Comparison of ENCODE assay signal across 8 cellular contexts in genomic region chr7:40329601-40330153, GRCh38.
DNase-seq lines count a peak whose midpoint lies in the region; ATAC-seq and TF ChIP-seq lines count a peak whose summit lies in the region.

No MANE protein-coding gene starts in this region.

- H3K27ac Mint-ChIP-seq in activated CD4-positive, alpha-beta T cell treated with anti-CD3 and anti-CD28 coated beads, Interleukin-2, amount 10 ng/mL, durations not matched to agents 7 days and 5 days: no peak overlapping the region

- H3K9me3 ChIP-seq in SK-N-MC (ENCODE audit: low read depth, low read length): no peaks in the 10 kb centered on the region
- H3K9me3 ChIP-seq in osteoblast (ENCODE audit: low read depth, low read length): no peaks in the 10 kb centered on the region

- H3K4me3 Mint-ChIP-seq in activated CD4-positive, alpha-beta T cell treated with anti-CD3 and anti-CD28 coated beads, Interleukin-2, amount 10 ng/mL, durations not matched to agents 7 days and 5 days: no peak overlapping the region

- no peaks in the 10 kb centered on the region for H3K36me3 Mint-ChIP-seq in activated CD4-positive, alpha-beta T cell treated with anti-CD3 and anti-CD28 coated beads, Interleukin-2, amount 10 ng/mL, durations not matched to agents 7 days and 5 days (ENCODE audit: low read depth)

- no peak overlapping the region for H3K4me3 ChIP-seq in BJ (ENCODE audit: low read depth, low read length)
- H3K4me3 ChIP-seq in LNCaP clone FGC (ENCODE audit: low read depth, low read length): no peak overlapping the region
- no peak overlapping the region for H3K4me3 ChIP-seq in SK-N-MC
- H3K4me3 ChIP-seq in fibroblast of mammary gland (ENCODE audit: control insufficient read depth, low read depth, low read length): no peak overlapping the region
- H3K4me3 ChIP-seq in osteoblast (ENCODE audit: insufficient read depth, low read length): no peak overlapping the region

- H3K27ac ChIP-seq in SK-N-MC (no peak overlapping the region), osteoblast (ENCODE audit: low read depth, low read length) (peak overlapping the region; percentile 24)

- no peak overlapping the region for H3K9ac ChIP-seq in SK-N-MC (ENCODE audit: insufficient read length)

- peak; percentile 49 for ATAC-seq in GM18873 (IDR thresholded peaks at IDR 0.05; ENCODE audit: low FRiP score, unreplicated experiment)
- ATAC-seq in GM19467 (IDR thresholded peaks at IDR 0.05; ENCODE audit: unreplicated experiment): no peak

- H3K36me3 ChIP-seq in BJ (ENCODE audit: control insufficient read depth, insufficient read depth, low read length): no peaks in the 10 kb centered on the region
- no peaks in the 10 kb centered on the region for H3K36me3 ChIP-seq in SK-N-MC (ENCODE audit: insufficient read depth, low read length)
- H3K36me3 ChIP-seq in osteoblast (ENCODE audit: insufficient read depth, low read length): no peaks in the 10 kb centered on the region

- DNase-seq in BJ (ENCODE audit: low read depth) (peak; percentile 31), LNCaP clone FGC (ENCODE audit: low read depth) (peak; percentile 50), SK-N-MC (ENCODE audit: low read depth, low spot score) (peak; percentile 34), fibroblast of mammary gland (ENCODE audit: low read depth) (peak; percentile 73), osteoblast (ENCODE audit: insufficient read length, low spot score, missing footprints) (no peak)
- no peak for DNase-seq in activated CD4-positive, alpha-beta T cell treated with anti-CD3 and anti-CD28 coated beads, Interleukin-2, amount 10 ng/mL, durations not matched to agents 7 days and 5 days

- POLR2A ChIA-PET in BJ (lab: Charles Lee): no interaction called here
- POLR2A ChIA-PET in activated CD4-positive, alpha-beta T cell treated with anti-CD3 and anti-CD28 coated beads, Interleukin-2, amount 10 ng/mL, durations not matched to agents 7 days and 5 days (lab: Charles Lee): no interaction called here

- TF ChIP-seq CTCF in BJ (IDR thresholded peaks at IDR 0.05; ENCODE audit: insufficient read depth, low read depth, low read length) (peak; percentile 59), LNCaP clone FGC (IDR thresholded peaks at IDR 0.05; ENCODE audit: control insufficient read depth, extremely low read depth, insufficient read depth) (peak; percentile 69), fibroblast of mammary gland (conservative IDR thresholded peaks at IDR 0.05; ENCODE audit: control insufficient read depth, insufficient read depth, low read depth, low read length) (peak; percentile 74), osteoblast (IDR thresholded peaks at IDR 0.05; ENCODE audit: extremely low read depth, low read depth, low read length) (peak; percentile 72)

- H3K27me3 Mint-ChIP-seq in activated CD4-positive, alpha-beta T cell treated with anti-CD3 and anti-CD28 coated beads, Interleukin-2, amount 10 ng/mL, durations not matched to agents 7 days and 5 days: no peaks in the 10 kb centered on the region

- peaks cover 13% of the 10 kb centered on the region for H3K4me1 ChIP-seq in osteoblast (ENCODE audit: insufficient read depth, low read length)

- peak overlapping the region; percentile 68 for H2AFZ ChIP-seq in osteoblast (ENCODE audit: low read length)

- CTCF ChIA-PET in BJ (lab: Yijun Ruan, JAX): interaction anchor here (0.6 to 3.1 kb wide), 7 partner anchors 11 to 1376 kb away, joined by 3 to 12 read pairs (median 5); no protein-coding TSS in a partner anchor
- CTCF ChIA-PET in activated CD4-positive, alpha-beta T cell treated with anti-CD3 and anti-CD28 coated beads, Interleukin-2, amount 10 ng/mL, durations not matched to agents 7 days and 5 days (lab: Charles Lee): interaction anchor here (0.6 kb wide), 1 partner anchor 1399 kb away, joined by 3 read pairs; no protein-coding TSS in a partner anchor

- H3K4me1 Mint-ChIP-seq in activated CD4-positive, alpha-beta T cell treated with anti-CD3 and anti-CD28 coated beads, Interleukin-2, amount 10 ng/mL, durations not matched to agents 7 days and 5 days: no peaks in the 10 kb centered on the region

- no peak overlapping the region for H3K4me2 ChIP-seq in osteoblast (ENCODE audit: insufficient read depth, low read length)

- H4K20me1 ChIP-seq in osteoblast (ENCODE audit: insufficient read depth, low read length): no peaks in the 10 kb centered on the region

- no peaks in the 10 kb centered on the region for H3K79me2 ChIP-seq in osteoblast (ENCODE audit: insufficient read depth, low read length)

- H3K27me3 ChIP-seq in BJ (ENCODE audit: control insufficient read depth, insufficient read depth, low read length): no peaks in the 10 kb centered on the region
- no peaks in the 10 kb centered on the region for H3K27me3 ChIP-seq in osteoblast (ENCODE audit: insufficient read depth, low read length)

- no peaks in the 10 kb centered on the region for H3K9me3 Mint-ChIP-seq in activated CD4-positive, alpha-beta T cell treated with anti-CD3 and anti-CD28 coated beads, Interleukin-2, amount 10 ng/mL, durations not matched to agents 7 days and 5 days

Comparison
In these comparisons a context has a peak if more than half of its experiments do, and no peak if none do; other contexts are left out.
1. DNase-seq: peak in BJ (single experiment), LNCaP clone FGC (single experiment), SK-N-MC (single experiment) and fibroblast of mammary gland (single experiment); none in osteoblast (single experiment) and activated CD4-positive, alpha-beta T cell treated with anti-CD3 and anti-CD28 coated beads, Interleukin-2, amount 10 ng/mL, durations not matched to agents 7 days and 5 days (single experiment).
2. Peak in every context shown above with its lines, with median percentiles within 50 percentile points of each other: CTCF ChIP-seq.